25 cellular contexts compared by ENCODE assay signal in the genomic region with DNA sequence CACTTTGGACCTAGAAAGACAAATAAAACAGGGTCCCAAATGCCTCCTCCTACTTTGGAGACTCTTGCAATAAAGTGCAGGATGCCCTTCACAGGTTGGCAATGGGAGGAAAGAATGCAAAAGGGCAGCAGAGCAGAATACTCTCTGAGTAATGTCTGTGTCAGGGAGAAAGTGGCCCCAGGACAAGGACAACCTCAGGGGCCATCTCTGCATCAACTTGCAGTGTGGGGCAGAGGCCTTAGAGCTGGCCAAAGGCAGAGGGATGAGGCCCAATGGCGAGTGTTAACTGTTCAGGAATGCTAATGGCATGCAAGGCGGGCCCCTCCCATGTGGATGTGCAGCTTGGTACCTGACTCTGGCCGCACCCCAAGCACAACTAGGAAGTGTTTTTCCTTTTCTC. TPM values are rescaled to one million over a fixed set of nuclear protein-coding genes. Genes with fewer than 3 reads are reported as not detected.
DNase-seq lines count a peak whose midpoint lies in the region; ATAC-seq and TF ChIP-seq lines count a peak whose summit lies in the region.
"Had no signal": no experiment of that assay in that cellular context is flagged by ENCODE, and none has a peak within 500 bp of the region (broad histone marks: within the 10 kb centered on the region; RNA-seq: fewer than 3 reads in every experiment).

No MANE protein-coding gene starts in this region.

- no peaks in the 10 kb centered on the region for H3K9me3 ChIP-seq in breast epithelium
- H3K9me3 ChIP-seq: tibial artery had no signal

- TF ChIP-seq CTCF in MCF 10A (IDR thresholded peaks at IDR 0.05; ENCODE audit: unreplicated experiment) (no peak), breast epithelium (IDR thresholded peaks at IDR 0.05) (no peak), WTC11 (IDR thresholded peaks at IDR 0.05) (no peak)

- H3K27ac ChIP-seq in breast epithelium, result no peak overlapping the region
- H3K27ac ChIP-seq: 22Rv1, C4-2B, cardiac muscle cell, SK-N-MC, tibial artery had no signal

- H3K4me1 Mint-ChIP-seq in MCF 10A (ENCODE audit: insufficient read depth, unreplicated experiment) (peaks cover 40% of the 10 kb centered on the region), WTC11 (no peaks in the 10 kb centered on the region)
- H3K4me1 Mint-ChIP-seq: activated CD4-positive, alpha-beta T cell treated with anti-CD3 and anti-CD28 coated beads, Interleukin-2, amount 10 ng/mL, durations not matched to agents 7 days and 5 days; activated naive CD4-positive, alpha-beta T cell treated with anti-CD3 and anti-CD28 coated beads, Interleukin-2, amount 50 U/mL, for 24 hours; naive thymus-derived CD8-positive, alpha-beta T cell had no signal

- DNase-seq in MCF 10A (ENCODE audit: unreplicated experiment) (peak; percentile 38), breast epithelium (ENCODE audit: low spot score in 2 of 2) (no peak), WTC11 (ENCODE audit: low spot score) (no peak), iPS-NIHi11 (ENCODE audit: low spot score) (peak; percentile 15), ureter (ENCODE audit: low spot score) (peak; percentile 62), mesenteric fat pad (ENCODE audit: low spot score) (no peak), DMS114 treated with DMSO at 0.1 percent for 48 hours (lab: John Stamatoyannopoulos, UW; ENCODE audit: unreplicated experiment) (no peak)
- no peak for DNase-seq in stimulated activated CD4-positive, alpha-beta T cell treated with anti-CD3 and anti-CD28 coated beads, Interleukin-1b, Interleukin-23, amount 100 ng/mL, for 48 hours
- DNase-seq: activated CD4-positive, alpha-beta T cell treated with anti-CD3 and anti-CD28 coated beads, Interleukin-2, amount 10 ng/mL, durations not matched to agents 7 days and 5 days; activated T-cell treated with anti-CD3 and anti-CD28 coated beads for 4 hours; left ventricle myocardium superior; naive thymus-derived CD8-positive, alpha-beta T cell; NCI-H2029 treated with DMSO at 0.1 percent for 48 hours; NCI-H510A treated with DMSO at 0.1 percent for 48 hours; posterior cingulate gyrus; tibial artery had no signal

- H3K36me3 ChIP-seq in breast epithelium, result no peaks in the 10 kb centered on the region
- H3K36me3 ChIP-seq: cardiac muscle cell, tibial artery had no signal

- ATAC-seq in WTC11, result peak; percentile 60
- ATAC-seq: GM12878; left ventricle myocardium superior; naive thymus-derived CD8-positive, alpha-beta T cell; stimulated activated effector memory CD8-positive, alpha-beta T cell treated with anti-CD3 and anti-CD28 coated beads, Interleukin-12 subunit alpha, Interleukin-12 subunit beta, amount 100 ng/mL, for 72 hours had no signal

- H3K9me3 Mint-ChIP-seq in MCF 10A (ENCODE audit: unreplicated experiment) (no peaks in the 10 kb centered on the region), WTC11 (0 out of 2 replicates have a peak, but pooled peaks cover 3% of the 10 kb centered on the region)
- H3K9me3 Mint-ChIP-seq: activated CD4-positive, alpha-beta T cell treated with anti-CD3 and anti-CD28 coated beads, Interleukin-2, amount 10 ng/mL, durations not matched to agents 7 days and 5 days; activated naive CD4-positive, alpha-beta T cell treated with anti-CD3 and anti-CD28 coated beads, Interleukin-2, amount 50 U/mL, for 24 hours; stimulated activated effector memory CD8-positive, alpha-beta T cell treated with anti-CD3 and anti-CD28 coated beads, Interleukin-12 subunit alpha, Interleukin-12 subunit beta, amount 100 ng/mL, for 72 hours had no signal

- intact Hi-C loops in MCF 10A (cut with micrococcal nuclease) (no loop called here), breast epithelium (cut with DNase I; ENCODE audit: low total_unique reads) (no loop called here)

- no peaks in the 10 kb centered on the region for H3K36me3 Mint-ChIP-seq in MCF 10A (ENCODE audit: insufficient read depth, unreplicated experiment)
- H3K36me3 Mint-ChIP-seq in WTC11, result no peaks in the 10 kb centered on the region
- H3K36me3 Mint-ChIP-seq: naive thymus-derived CD8-positive, alpha-beta T cell; stimulated activated effector memory CD8-positive, alpha-beta T cell treated with anti-CD3 and anti-CD28 coated beads, Interleukin-12 subunit alpha, Interleukin-12 subunit beta, amount 100 ng/mL, for 72 hours had no signal

- H3K4me3 Mint-ChIP-seq in MCF 10A (ENCODE audit: unreplicated experiment) (no peak overlapping the region), WTC11 (no peak overlapping the region)
- H3K4me3 Mint-ChIP-seq: activated CD4-positive, alpha-beta T cell treated with anti-CD3 and anti-CD28 coated beads, Interleukin-2, amount 10 ng/mL, durations not matched to agents 7 days and 5 days; activated naive CD4-positive, alpha-beta T cell treated with anti-CD3 and anti-CD28 coated beads, Interleukin-2, amount 50 U/mL, for 24 hours; naive thymus-derived CD8-positive, alpha-beta T cell; stimulated activated effector memory CD8-positive, alpha-beta T cell treated with anti-CD3 and anti-CD28 coated beads, Interleukin-12 subunit alpha, Interleukin-12 subunit beta, amount 100 ng/mL, for 72 hours had no signal

- H3K27me3 Mint-ChIP-seq in MCF 10A (ENCODE audit: insufficient read depth, unreplicated experiment) (no peaks in the 10 kb centered on the region), WTC11 (ENCODE audit: low read depth) (no peaks in the 10 kb centered on the region)
- H3K27me3 Mint-ChIP-seq: activated naive CD4-positive, alpha-beta T cell treated with anti-CD3 and anti-CD28 coated beads, Interleukin-2, amount 50 U/mL, for 24 hours had no signal

- no TSS peak for BruUV-seq in MCF 10A (replicated peaks; lab: Mats Ljungman, UMichigan)

- H3K27me3 ChIP-seq in breast epithelium, result no peaks in the 10 kb centered on the region
- H3K27me3 ChIP-seq: cardiac muscle cell, tibial artery had no signal

- no peaks in the 10 kb centered on the region for H3K4me1 ChIP-seq in breast epithelium
- H3K4me1 ChIP-seq: tibial artery had no signal

- no peak for TF ChIP-seq POLR2A in breast epithelium (IDR thresholded peaks at IDR 0.05)

- H3K4me3 ChIP-seq in breast epithelium, result no peak overlapping the region
- H3K4me3 ChIP-seq: cardiac muscle cell, GM12878, SK-N-MC, smooth muscle cell, tibial artery had no signal

- POLR2A ChIA-PET in MCF 10A (lab: Yijun Ruan, JAX), result interaction anchor here (1.5 to 2.9 kb wide), 3 partner anchors 18 to 59 kb away, joined by 3 to 12 read pairs (median 5); a partner anchor contains a TSS
- POLR2A ChIA-PET in WTC11 (lab: Charles Lee), result no interaction called here

- H3K27ac Mint-ChIP-seq in MCF 10A (ENCODE audit: low read depth, unreplicated experiment), result no peak overlapping the region
- no peak overlapping the region for H3K27ac Mint-ChIP-seq in WTC11
- H3K27ac Mint-ChIP-seq: activated CD4-positive, alpha-beta T cell treated with anti-CD3 and anti-CD28 coated beads, Interleukin-2, amount 10 ng/mL, durations not matched to agents 7 days and 5 days; activated naive CD4-positive, alpha-beta T cell treated with anti-CD3 and anti-CD28 coated beads, Interleukin-2, amount 50 U/mL, for 24 hours; naive thymus-derived CD8-positive, alpha-beta T cell had no signal

- CTCF ChIA-PET in MCF 10A (lab: Yijun Ruan, JAX), result interaction anchor here (1.2 to 2.0 kb wide), 5 partner anchors 10 to 499 kb away, joined by 3 to 12 read pairs (median 4); a partner anchor contains a TSS
- CTCF ChIA-PET in WTC11 (lab: Charles Lee), result no interaction called here

TF ChIP-seq in WTC11, 78 proteins besides CTCF, POLR2A, EP300 and RAD21:
- TF ChIP-seq TEAD4 (CRISPR knock-in tag; IDR thresholded peaks at IDR 0.05), result no peak
- TF ChIP-seq ATF1 (CRISPR knock-in tag; IDR thresholded peaks at IDR 0.05), result no peak
- TF ChIP-seq, protein P1, sequence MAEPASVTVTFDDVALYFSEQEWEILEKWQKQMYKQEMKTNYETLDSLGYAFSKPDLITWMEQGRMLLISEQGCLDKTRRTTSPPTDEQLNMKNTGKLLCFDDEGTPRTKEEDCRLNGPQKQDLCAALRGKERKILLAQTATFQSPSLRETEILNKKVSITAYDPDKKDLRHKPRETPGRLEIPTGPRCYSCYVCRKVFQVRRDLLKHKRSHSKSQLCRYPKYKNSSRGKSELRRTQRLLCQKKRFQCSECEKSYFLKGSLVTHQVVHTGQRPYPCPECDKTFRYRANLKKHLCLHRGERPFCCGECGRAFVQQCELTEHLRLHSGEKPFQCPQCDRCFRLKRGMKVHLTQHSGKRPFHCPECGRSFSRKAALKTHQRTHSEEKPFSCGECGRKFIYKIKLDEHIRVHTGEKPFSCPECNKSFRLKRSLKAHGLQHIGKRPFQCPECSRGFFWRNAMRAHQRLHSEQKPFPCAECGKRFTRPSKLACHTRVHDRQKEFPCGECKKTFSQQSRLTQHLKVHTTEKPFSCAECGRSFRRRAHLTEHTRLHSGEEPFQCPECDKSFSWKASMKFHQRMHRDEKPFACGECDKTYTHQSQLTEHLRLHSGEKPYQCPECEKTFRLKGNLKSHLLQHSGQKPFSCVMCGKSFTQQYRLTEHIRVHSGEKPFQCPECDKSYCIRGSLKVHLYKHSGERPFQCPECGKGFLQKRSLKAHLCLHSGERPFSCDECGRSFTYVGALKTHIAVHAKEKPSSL (CRISPR knock-in tag; conservative IDR thresholded peaks at IDR 0.05), result no peak
- TF ChIP-seq FOXK1 (CRISPR knock-in tag; IDR thresholded peaks at IDR 0.05), result no peak
- TF ChIP-seq, protein P2, sequence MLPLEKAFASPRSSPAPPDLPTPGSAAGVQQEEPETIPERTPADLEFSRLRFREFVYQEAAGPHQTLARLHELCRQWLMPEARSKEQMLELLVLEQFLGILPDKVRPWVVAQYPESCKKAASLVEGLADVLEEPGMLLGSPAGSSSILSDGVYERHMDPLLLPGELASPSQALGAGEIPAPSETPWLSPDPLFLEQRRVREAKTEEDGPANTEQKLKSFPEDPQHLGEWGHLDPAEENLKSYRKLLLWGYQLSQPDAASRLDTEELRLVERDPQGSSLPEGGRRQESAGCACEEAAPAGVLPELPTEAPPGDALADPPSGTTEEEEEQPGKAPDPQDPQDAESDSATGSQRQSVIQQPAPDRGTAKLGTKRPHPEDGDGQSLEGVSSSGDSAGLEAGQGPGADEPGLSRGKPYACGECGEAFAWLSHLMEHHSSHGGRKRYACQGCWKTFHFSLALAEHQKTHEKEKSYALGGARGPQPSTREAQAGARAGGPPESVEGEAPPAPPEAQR (CRISPR knock-in tag; IDR thresholded peaks at IDR 0.05), result no peak
- no peak for TF ChIP-seq EMX1 (CRISPR knock-in tag; IDR thresholded peaks at IDR 0.05)
- TF ChIP-seq, protein P3, sequence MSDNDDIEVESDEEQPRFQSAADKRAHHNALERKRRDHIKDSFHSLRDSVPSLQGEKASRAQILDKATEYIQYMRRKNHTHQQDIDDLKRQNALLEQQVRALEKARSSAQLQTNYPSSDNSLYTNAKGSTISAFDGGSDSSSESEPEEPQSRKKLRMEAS (CRISPR knock-in tag; IDR thresholded peaks at IDR 0.05), result no peak

RNA-seq across cellular contexts. Expression of a gene that starts 8.4 kb away (rescaled TPM):
- total RNA-seq in MCF 10A (2022) (not detected in 2 replicates), breast epithelium (1 to 10 TPM in 1 of 3 donors, not detected in 2; 6.7 TPM), WTC11 (2021) (0.18 to 0.42 TPM (median 0.41 TPM) in 3 replicates), ureter (110 TPM), mesenteric fat pad (not detected)
- total RNA-seq: activated CD4-positive, alpha-beta T cell treated with anti-CD3 and anti-CD28 coated beads, Interleukin-2, amount 10 ng/mL, durations not matched to agents 7 days and 5 days; cardiac muscle cell; GM12878; HT1080; naive thymus-derived CD8-positive, alpha-beta T cell had no signal

RNA-seq across cellular contexts. Expression of a gene that starts 35.8 kb away (rescaled TPM):
- not detected in 2 replicates for total RNA-seq in MCF 10A (2022)
- total RNA-seq in breast epithelium, result not detected
- total RNA-seq in WTC11 (2021), result not detected in 3 replicates
- not detected for total RNA-seq in ureter
- total RNA-seq in mesenteric fat pad, result not detected
- total RNA-seq: activated CD4-positive, alpha-beta T cell treated with anti-CD3 and anti-CD28 coated beads, Interleukin-2, amount 10 ng/mL, durations not matched to agents 7 days and 5 days; cardiac muscle cell; GM12878; HT1080; left ventricle myocardium superior; naive thymus-derived CD8-positive, alpha-beta T cell; smooth muscle cell had no signal

RNA-seq across cellular contexts. Expression of a gene that starts 58.9 kb away (rescaled TPM):
- total RNA-seq in MCF 10A (2022) (18.3 and 20.4 TPM in 2 replicates), breast epithelium (10 to 100 TPM; 14.1 to 22.5 (median 19.3) TPM), WTC11 (2021) (32.0 to 37.7 TPM (median 32.9 TPM) in 3 replicates), ureter (55.4 TPM), mesenteric fat pad (15.0 TPM)

Comparison
In these comparisons a context has a peak if more than half of its experiments do, and no peak if none do; other contexts are left out.
1. DNase-seq: peak in MCF 10A (single experiment), iPS-NIHi11 (single experiment) and ureter (single experiment); none in breast epithelium (0 of 2), WTC11 (single experiment), mesenteric fat pad (single experiment), DMS114 treated with DMSO at 0.1 percent for 48 hours (single experiment) and stimulated activated CD4-positive, alpha-beta T cell treated with anti-CD3 and anti-CD28 coated beads, Interleukin-1b, Interleukin-23, amount 100 ng/mL, for 48 hours (single experiment).
2. RNA of a gene that starts 8.4 kb away (total RNA-seq): 110 TPM in ureter (single experiment); 0.18 to 0.42 TPM in WTC11, not detected in MCF 10A, 6.7 TPM in breast epithelium and not detected in mesenteric fat pad (single experiment); every median in the first group is over 10 times any median in the second.